ENCODE assay signal across 20 cellular contexts in the genomic region with DNA sequence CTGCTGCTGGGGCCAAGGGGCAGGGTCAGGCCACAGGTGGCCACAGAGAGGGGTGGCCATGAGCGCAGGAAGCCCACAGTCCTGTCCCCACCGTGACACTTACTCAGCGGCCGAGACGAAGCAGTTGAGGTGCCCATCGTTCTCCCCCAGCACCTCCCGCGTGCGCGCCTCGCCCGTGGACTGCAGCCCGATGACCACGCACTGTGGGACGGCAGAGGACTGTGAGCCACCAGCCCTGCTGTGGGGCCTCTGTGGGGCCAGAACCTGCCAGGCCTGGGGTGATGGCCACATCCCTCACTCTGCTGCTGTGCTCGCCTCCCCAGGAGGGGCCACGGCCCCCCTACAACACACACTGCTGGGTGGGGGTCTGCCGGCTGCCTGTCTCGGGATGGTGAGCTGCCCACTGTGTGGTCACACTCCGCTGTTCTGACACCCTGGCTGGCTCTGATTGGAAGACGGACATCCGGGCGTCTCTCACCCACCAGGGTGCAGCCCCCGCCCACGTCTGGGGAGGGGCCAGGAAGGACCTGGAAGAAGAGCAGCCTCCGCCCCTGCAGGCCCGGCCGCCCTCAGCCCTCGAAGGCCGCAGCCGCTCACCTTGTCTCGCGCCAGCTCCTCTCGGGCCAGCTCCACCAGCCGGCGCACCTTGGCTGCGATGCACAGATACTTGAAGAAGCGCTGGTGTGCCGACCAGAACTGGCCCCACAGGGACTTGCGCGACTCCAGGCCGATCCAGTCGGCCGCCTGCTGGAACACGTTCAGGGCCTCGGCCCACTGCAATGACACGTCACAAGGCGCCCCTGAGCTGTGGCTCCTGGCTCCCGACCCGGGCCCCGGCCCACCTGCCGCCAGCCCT. TPM values are rescaled to one million over a fixed set of nuclear protein-coding genes. Genes with fewer than 3 reads are reported as not detected.
A peak's percentile ranks its signal among the peaks of the same experiment; 100 is the strongest.
DNase-seq lines count a peak whose midpoint lies in the region; ATAC-seq, FAIRE-seq and TF ChIP-seq lines count a peak whose summit lies in the region.
"Had no signal": no experiment of that assay in that cellular context is flagged by ENCODE, and none has a peak within 500 bp of the region (broad histone marks: within the 10 kb centered on the region; RNA-seq: fewer than 3 reads in every experiment).

No MANE protein-coding gene starts in this region.

- no peak overlapping the region for H3K23ac ChIP-seq in H1 (ENCODE audit: insufficient read length)
- H3K23ac ChIP-seq in neuronal stem cell (ENCODE audit: low read depth, low read length, poor library complexity) = peak overlapping the region; percentile 95

- H3K27me3 ChIP-seq in HUES64 (ENCODE audit: insufficient read depth, low read length) (no peaks in the 10 kb centered on the region), H1 (replicated peaks in 1 of 4; ENCODE audit: control insufficient read depth in 3 of 4, extremely low read depth in 1 of 4, insufficient read depth in 3 of 4, low read length in 3 of 4) (no peaks in the 10 kb centered on the region), neuronal stem cell (ENCODE audit: control insufficient read depth in 3 of 3, insufficient read depth in 3 of 3, low read depth in 1 of 3, low read length in 3 of 3) (no peaks in the 10 kb centered on the region)

- CTCF ChIA-PET in H1 (lab: Charles Lee; ENCODE audit: partially characterized antibody) = interaction anchor here (0.6 to 1.4 kb wide), 8 partner anchors 10 to 128 kb away, joined by 3 to 5 read pairs (median 4); no protein-coding TSS in a partner anchor

- no peak overlapping the region for H3K4me2 ChIP-seq in H1 (ENCODE audit: insufficient read depth in 1 of 2, low read depth in 2 of 2, low read length in 2 of 2)
- H3K4me2 ChIP-seq in neuronal stem cell (ENCODE audit: insufficient read depth, low read length, poor library complexity, severe bottlenecking) = no peak overlapping the region

- peak overlapping the region; percentile 18; the same call in 1 of the 2 replicates for H3K27ac ChIP-seq in HUES64 (ENCODE audit: low read depth, low read length)
- H3K27ac ChIP-seq in H1 (ENCODE audit: low read depth, low read length) = peak overlapping the region; percentile 35; the same call in 1 of the 2 replicates
- H3K27ac ChIP-seq in neuronal stem cell (replicated peaks; ENCODE audit: low read length) = no peak overlapping the region
- H3K27ac ChIP-seq: C4-2B had no signal

- no peaks in the 10 kb centered on the region for H3K79me2 ChIP-seq in H1 (ENCODE audit: control insufficient read depth in 1 of 2, insufficient read depth in 2 of 2, low read length in 2 of 2)

- H4K5ac ChIP-seq in H1 (ENCODE audit: insufficient read length, low read depth, low read length) = no peak overlapping the region

- H3K9ac ChIP-seq in HUES64 (ENCODE audit: low read depth, low read length) = no peak overlapping the region
- H3K9ac ChIP-seq in H1 (replicated peaks in 1 of 4; ENCODE audit: extremely low read depth in 1 of 4, low read depth in 3 of 4, low read length in 3 of 4) = no peak overlapping the region; a peak in 1 of 7 replicates
- peak overlapping the region; percentile 70 for H3K9ac ChIP-seq in neuronal stem cell (ENCODE audit: low read depth, low read length, poor library complexity)

- H3K4me1 ChIP-seq in HUES64 (ENCODE audit: insufficient read depth, low read length) (peaks cover 4% of the 10 kb centered on the region; the same call in 1 of the 2 replicates), H1 (replicated peaks in 1 of 4; ENCODE audit: control insufficient read depth in 3 of 4, insufficient read depth in 4 of 4, low read length in 3 of 4) (peaks cover 0 to 2% (median under 1%) of the 10 kb centered on the region in 4 experiments; a peak in 5 of 7 replicates), neuronal stem cell (ENCODE audit: control insufficient read depth in 2 of 2, insufficient read depth in 1 of 2, low read depth in 1 of 2, low read length in 2 of 2) (peaks cover 4 to 8% of the 10 kb centered on the region in 2 donors)

- H2BK12ac ChIP-seq in H1 (ENCODE audit: low read depth, low read length) = no peak overlapping the region
- no peak overlapping the region for H2BK12ac ChIP-seq in neuronal stem cell (ENCODE audit: low read length)

- TF ChIP-seq RAD21 in H1 (IDR thresholded peaks at IDR 0.05 in 1 of 2, conservative IDR thresholded peaks at IDR 0.05 in 1 of 2; ENCODE audit: low read depth in 2 of 2, low read length in 2 of 2) = no peak

- H3K23me2 ChIP-seq in H1 (ENCODE audit: low read depth, low read length) = no peaks in the 10 kb centered on the region

- H2AFZ ChIP-seq in H1 (ENCODE audit: low read length) (no peak overlapping the region), neuronal stem cell (ENCODE audit: low read length) (no peak overlapping the region)

- H4K91ac ChIP-seq in H1 (replicated peaks; ENCODE audit: insufficient read length, low read length) (no peak overlapping the region), neuronal stem cell (ENCODE audit: low read depth, low read length, poor library complexity) (no peak overlapping the region)

- no peak overlapping the region for H3K14ac ChIP-seq in H1 (ENCODE audit: insufficient read length)
- no peak overlapping the region for H3K14ac ChIP-seq in neuronal stem cell (ENCODE audit: low read length)

- no peak overlapping the region for H2BK120ac ChIP-seq in H1 (replicated peaks; ENCODE audit: low read depth, low read length)
- no peak overlapping the region for H2BK120ac ChIP-seq in neuronal stem cell (ENCODE audit: low read depth, low read length)

- no peak for FAIRE-seq in H1 (lab: Jason Lieb, UNC)
- FAIRE-seq: G401.6 had no signal

- H3K36me3 ChIP-seq in HUES64 (ENCODE audit: insufficient read depth, low read length) = peaks cover 50% of the 10 kb centered on the region
- peaks cover 0 to 50% (median 9%) of the 10 kb centered on the region in 4 experiments; a peak in 4 of 8 replicates for H3K36me3 ChIP-seq in H1 (ENCODE audit: control insufficient read depth in 2 of 4, insufficient read depth in 4 of 4, low read length in 3 of 4)
- H3K36me3 ChIP-seq in neuronal stem cell (replicated peaks in 1 of 2; ENCODE audit: control insufficient read depth in 2 of 2, insufficient read depth in 2 of 2, low read length in 2 of 2) = peaks cover 14 to 78% of the 10 kb centered on the region in 2 donors

- TF ChIP-seq CTCF in H1 (IDR thresholded peaks at IDR 0.05; ENCODE audit: control extremely low read depth in 1 of 3, insufficient read depth in 1 of 3, low read depth in 1 of 3, low read length in 3 of 3) = no peak

- peaks cover 2% of the 10 kb centered on the region in 2 experiments for H4K20me1 ChIP-seq in H1 (replicated peaks in 1 of 2; ENCODE audit: control insufficient read depth in 1 of 2, insufficient read depth in 2 of 2, low read length in 2 of 2)

- no peak overlapping the region for H3K4ac ChIP-seq in H1 (replicated peaks; ENCODE audit: insufficient read length, low read depth, low read length)
- H3K4ac ChIP-seq in neuronal stem cell (ENCODE audit: low read length) = no peak overlapping the region

- no peak overlapping the region for H2BK20ac ChIP-seq in H1 (ENCODE audit: low read length)

- H2AK5ac ChIP-seq in H1 (ENCODE audit: low read depth, low read length) (no peak overlapping the region), neuronal stem cell (ENCODE audit: low read depth, low read length) (no peak overlapping the region)

- 92% methylated on average over 52 of the region's 52 CpGs for WGBS in HUES64
- 94% methylated on average over 52 of the region's 52 CpGs; no CpG with 5 or more reads in 1 of the 2 experiments for WGBS in H1 (ENCODE audit: extremely low coverage in 1 of 2, insufficient coverage in 1 of 2, insufficient read length in 1 of 2, insufficient replicate concordance in 2 of 2, low coverage in 1 of 2, low lambda C conversion rate in 2 of 2, missing lambda C conversion rate in 1 of 2), 2 experiments
- no CpG with 5 or more reads among the region's 52 CpGs for WGBS in neuronal stem cell (ENCODE audit: extremely low coverage in 2 of 2, insufficient read length in 2 of 2, insufficient replicate concordance in 1 of 2), 2 donors

- H3K79me1 ChIP-seq in H1 (ENCODE audit: low read depth, low read length) (no peaks in the 10 kb centered on the region), neuronal stem cell (ENCODE audit: low read depth, low read length) (peaks cover 6% of the 10 kb centered on the region)

- no peak for ATAC-seq in HG03442 (IDR thresholded peaks at IDR 0.05; ENCODE audit: unreplicated experiment)
- ATAC-seq: SK-N-SH treated with all-trans-retinoic acid at 6 μM for 48 hours had no signal

- TF ChIP-seq EP300 in H1 (IDR thresholded peaks at IDR 0.05; ENCODE audit: borderline replicate concordance in 1 of 2, low read depth in 2 of 2, low read length in 2 of 2) = no peak

- peak; percentile 54 for DNase-seq in ELF-1 (ENCODE audit: low read depth, low spot score)
- DNase-seq in H1 (ENCODE audit: low read depth in 1 of 2, low spot score in 2 of 2) = no peak
- no peak for DNase-seq in neuronal stem cell (ENCODE audit: low spot score)
- DNase-seq in LoVo (ENCODE audit: low spot score) = no peak
- DNase-seq in CD1c-positive myeloid dendritic cell (ENCODE audit: extremely low spot score) = no peak
- DNase-seq: DND-41, HCEC 1CT, KG1, NCI-H1417, NCI-H187, NCI-H2107, NCI-H510A, NCI-H774, OCI-M1, SIG-M5 had no signal

- H4K8ac ChIP-seq in H1 (ENCODE audit: extremely low read depth, insufficient read depth, low read length) = peak overlapping the region; percentile 68; the same call in 1 of the 2 replicates
- no peak overlapping the region for H4K8ac ChIP-seq in neuronal stem cell (ENCODE audit: low read depth, low read length)

- H3K18ac ChIP-seq in H1 (ENCODE audit: extremely low read depth, low read length) = no peak overlapping the region
- peak overlapping the region; percentile 27 for H3K18ac ChIP-seq in neuronal stem cell (ENCODE audit: low read length)

- no peak for TF ChIP-seq POLR2A in H1 (IDR thresholded peaks at IDR 0.05; ENCODE audit: control extremely low read depth in 1 of 2, low read depth in 2 of 2, low read length in 2 of 2)

- no peak overlapping the region for H3K4me3 ChIP-seq in HUES64 (ENCODE audit: low read length)
- H3K4me3 ChIP-seq in H1 (ENCODE audit: extremely low read depth in 1 of 4, insufficient read depth in 2 of 4, low read depth in 3 of 4, low read length in 4 of 4) = no peak overlapping the region
- H3K4me3 ChIP-seq in neuronal stem cell (ENCODE audit: low read length in 2 of 2) = peak overlapping the region in 1 of 2 donors; percentile 16

- no peak overlapping the region for H3K56ac ChIP-seq in H1 (replicated peaks; ENCODE audit: insufficient read length, low read depth, low read length)

- POLR2A ChIA-PET in H1 (lab: Charles Lee; ENCODE audit: partially characterized antibody) = interaction anchor here (0.8 to 1.4 kb wide), 6 partner anchors 9 to 158 kb away, joined by 3 to 4 read pairs (median 3); a partner anchor contains a TSS

- H2BK15ac ChIP-seq in H1 (ENCODE audit: low read length) = no peak overlapping the region
- H2BK15ac ChIP-seq in neuronal stem cell (ENCODE audit: low read length) = peak overlapping the region; percentile 24

- no peaks in the 10 kb centered on the region for H3K9me3 ChIP-seq in HUES64 (ENCODE audit: insufficient read depth, low read depth, low read length)
- H3K9me3 ChIP-seq in H1 (ENCODE audit: insufficient read depth in 2 of 2, low read depth in 1 of 2, low read length in 1 of 2) = no peaks in the 10 kb centered on the region
- no peaks in the 10 kb centered on the region for H3K9me3 ChIP-seq in neuronal stem cell (replicated peaks in 1 of 2; ENCODE audit: control insufficient read depth in 2 of 2, insufficient read depth in 1 of 2, low read depth in 1 of 2, low read length in 2 of 2)

- H2BK5ac ChIP-seq in H1 (ENCODE audit: low read depth, low read length) (no peak overlapping the region; the same call in 1 of the 2 replicates), neuronal stem cell (ENCODE audit: low read length) (no peak overlapping the region)

RNA-seq across cellular contexts. Expression of a gene that starts 13.2 kb away (rescaled TPM):
- polyA plus RNA-seq in HUES64 (2013, experiment 1 of 2) = 361 TPM
- polyA plus RNA-seq in HUES64 (2013, experiment 2 of 2) = 387 TPM
- 342 and 355 TPM in 2 replicates for total RNA-seq in H1 (2021; fragmentation: NEBNext Ultra II Directional; extraction: Animal tissue kit (Norgen Biotek cat#: 25700))
- polyA plus RNA-seq in H1 (2011; rRNA removed) = 693 and 947 TPM in 2 replicates
- 779 TPM for polyA plus RNA-seq in H1 (2011; cell fraction: cytosol; rRNA removed)
- 730 TPM for polyA plus RNA-seq in H1 (2011; cell fraction: nucleus; rRNA removed)
- polyA plus RNA-seq in H1 (2012, experiment 1 of 2) = 475 to 711 TPM (median 640 TPM) in 4 replicates
- 958 TPM for polyA plus RNA-seq in H1 (2012, experiment 2 of 2)
- polyA plus RNA-seq in H1 (2013, experiment 1 of 2) = 575 TPM
- polyA plus RNA-seq in H1 (2013, experiment 2 of 2) = 562 TPM
- 186 and 191 TPM in 2 replicates for polyA minus RNA-seq in H1 (2011; rRNA and poly(A)+ RNA removed)
- 297 TPM for polyA minus RNA-seq in H1 (2011; cell fraction: cytosol; rRNA and poly(A)+ RNA removed)
- polyA minus RNA-seq in H1 (2011; cell fraction: nucleus; rRNA and poly(A)+ RNA removed) = 155 TPM
- polyA plus RNA-seq in neuronal stem cell (2013, experiment 1 of 2) = 755 TPM
- polyA plus RNA-seq in neuronal stem cell (2013, experiment 2 of 2) = 706 TPM

RNA-seq across cellular contexts. Expression of a gene that starts 21.8 kb away (rescaled TPM):
- polyA plus RNA-seq in HUES64 (2013, experiment 1 of 2) = 184 TPM
- polyA plus RNA-seq in HUES64 (2013, experiment 2 of 2) = 182 TPM
- total RNA-seq in H1 (2021; fragmentation: NEBNext Ultra II Directional; extraction: Animal tissue kit (Norgen Biotek cat#: 25700)) = 274 and 281 TPM in 2 replicates
- polyA plus RNA-seq in H1 (2011; rRNA removed) = 381 and 483 TPM in 2 replicates
- 378 TPM for polyA plus RNA-seq in H1 (2011; cell fraction: cytosol; rRNA removed)
- polyA plus RNA-seq in H1 (2011; cell fraction: nucleus; rRNA removed) = 283 TPM
- polyA plus RNA-seq in H1 (2012, experiment 1 of 2) = 286 to 416 TPM (median 379 TPM) in 4 replicates
- polyA plus RNA-seq in H1 (2012, experiment 2 of 2) = 296 TPM
- 195 TPM for polyA plus RNA-seq in H1 (2013, experiment 1 of 2)
- 204 TPM for polyA plus RNA-seq in H1 (2013, experiment 2 of 2)
- 110 and 140 TPM in 2 replicates for polyA minus RNA-seq in H1 (2011; rRNA and poly(A)+ RNA removed)
- 128 TPM for polyA minus RNA-seq in H1 (2011; cell fraction: cytosol; rRNA and poly(A)+ RNA removed)
- 125 TPM for polyA minus RNA-seq in H1 (2011; cell fraction: nucleus; rRNA and poly(A)+ RNA removed)
- 201 TPM for polyA plus RNA-seq in neuronal stem cell (2013, experiment 1 of 2)
- polyA plus RNA-seq in neuronal stem cell (2013, experiment 2 of 2) = 197 TPM

RNA-seq across cellular contexts. Expression of a gene that starts 50.0 kb away (rescaled TPM):
- 10.3 TPM for polyA plus RNA-seq in HUES64 (2013, experiment 1 of 2)
- 13.8 TPM for polyA plus RNA-seq in HUES64 (2013, experiment 2 of 2)
- 41.8 and 43.6 TPM in 2 replicates for total RNA-seq in H1 (2021; fragmentation: NEBNext Ultra II Directional; extraction: Animal tissue kit (Norgen Biotek cat#: 25700))
- polyA plus RNA-seq in H1 (2011; rRNA removed) = 31.4 and 40.2 TPM in 2 replicates
- 36.8 TPM for polyA plus RNA-seq in H1 (2011; cell fraction: cytosol; rRNA removed)
- 67.4 TPM for polyA plus RNA-seq in H1 (2011; cell fraction: nucleus; rRNA removed)
- 26.5 to 43.1 TPM (median 35.3 TPM) in 4 replicates for polyA plus RNA-seq in H1 (2012, experiment 1 of 2)
- polyA plus RNA-seq in H1 (2012, experiment 2 of 2) = 29.2 TPM
- polyA plus RNA-seq in H1 (2013, experiment 1 of 2) = 16.7 TPM
- polyA plus RNA-seq in H1 (2013, experiment 2 of 2) = 16.2 TPM
- polyA minus RNA-seq in H1 (2011; rRNA and poly(A)+ RNA removed) = 13.6 and 19.9 TPM in 2 replicates
- 28.4 TPM for polyA minus RNA-seq in H1 (2011; cell fraction: cytosol; rRNA and poly(A)+ RNA removed)
- polyA minus RNA-seq in H1 (2011; cell fraction: nucleus; rRNA and poly(A)+ RNA removed) = 25.1 TPM
- polyA plus RNA-seq in neuronal stem cell (2013, experiment 1 of 2) = 6.9 TPM
- 7.4 TPM for polyA plus RNA-seq in neuronal stem cell (2013, experiment 2 of 2)

RNA-seq across cellular contexts. Expression of a gene that starts 57.1 kb away (rescaled TPM):
- polyA plus RNA-seq in HUES64 (2013, experiment 1 of 2) = 14.5 TPM
- polyA plus RNA-seq in HUES64 (2013, experiment 2 of 2) = 14.1 TPM
- total RNA-seq in H1 (2021; fragmentation: NEBNext Ultra II Directional; extraction: Animal tissue kit (Norgen Biotek cat#: 25700)) = 31.4 and 37.4 TPM in 2 replicates
- 12.2 and 21.3 TPM in 2 replicates for polyA plus RNA-seq in H1 (2011; rRNA removed)
- 12.8 TPM for polyA plus RNA-seq in H1 (2011; cell fraction: cytosol; rRNA removed)
- 67.3 TPM for polyA plus RNA-seq in H1 (2011; cell fraction: nucleus; rRNA removed)
- 21.4 to 33.6 TPM (median 24.5 TPM) in 4 replicates for polyA plus RNA-seq in H1 (2012, experiment 1 of 2)
- 13.6 TPM for polyA plus RNA-seq in H1 (2012, experiment 2 of 2)
- 16.0 TPM for polyA plus RNA-seq in H1 (2013, experiment 1 of 2)
- polyA plus RNA-seq in H1 (2013, experiment 2 of 2) = 14.4 TPM
- polyA minus RNA-seq in H1 (2011; rRNA and poly(A)+ RNA removed) = 10.0 and 10.6 TPM in 2 replicates
- 23.1 TPM for polyA minus RNA-seq in H1 (2011; cell fraction: cytosol; rRNA and poly(A)+ RNA removed)
- 23.4 TPM for polyA minus RNA-seq in H1 (2011; cell fraction: nucleus; rRNA and poly(A)+ RNA removed)
- polyA plus RNA-seq in neuronal stem cell (2013, experiment 1 of 2) = 13.3 TPM
- polyA plus RNA-seq in neuronal stem cell (2013, experiment 2 of 2) = 13.9 TPM
